8 cellular contexts compared by ENCODE assay signal in the genomic region with DNA sequence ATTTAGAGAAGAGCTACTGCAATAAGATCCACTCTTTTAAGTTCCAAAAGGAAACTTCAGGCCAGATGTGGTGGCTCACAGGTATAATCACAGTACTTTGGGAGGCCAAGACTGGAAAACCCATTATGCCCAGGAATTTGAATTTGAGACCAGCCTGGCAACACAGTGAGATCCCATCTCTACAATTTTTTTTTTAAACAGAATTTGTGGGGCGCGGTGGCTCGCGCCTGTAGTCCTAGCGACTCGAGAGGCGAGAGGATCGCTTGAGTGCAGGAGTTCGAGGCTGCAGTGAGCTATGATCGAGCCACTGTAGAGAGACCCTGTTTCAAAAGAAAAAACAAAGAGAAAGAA. TPM values are rescaled to one million over a fixed set of nuclear protein-coding genes. Genes with fewer than 3 reads are reported as not detected.
DNase-seq lines count a peak whose midpoint lies in the region; ATAC-seq and TF ChIP-seq lines count a peak whose summit lies in the region.

No MANE protein-coding gene starts in this region.

- 2 to 4% methylated on average over 10 of the region's 10 CpGs for WGBS in lung, 2 donors

- H3K4me1 Mint-ChIP-seq in activated T-cell treated with anti-CD3 and anti-CD28 coated beads, Interleukin-2, amount 50 U/mL, for 4 hours (ENCODE audit: low read depth) = peaks cover 25% of the 10 kb centered on the region

- H3K36me3 ChIP-seq in lung (ENCODE audit: control insufficient read depth in 2 of 2, insufficient read depth in 2 of 2, low read length in 2 of 2) (no peaks in the 10 kb centered on the region), upper lobe of right lung (no peaks in the 10 kb centered on the region)

- DNase-seq in activated T-cell treated with anti-CD3 and anti-CD28 coated beads, Interleukin-2, amount 50 U/mL, for 4 hours = no peak
- DNase-seq in activated T-cell treated with anti-CD3 and anti-CD28 coated beads for 4 hours = no peak
- no peak for DNase-seq in astrocyte of the spinal cord (ENCODE audit: low read depth, low spot score)
- no peak for DNase-seq in lung (ENCODE audit: low spot score)
- no peak for DNase-seq in upper lobe of right lung
- DNase-seq in NCI-H226 = no peak
- DNase-seq in NCI-H146 (lab: John Stamatoyannopoulos, UW) = no peak

- H3K27ac ChIP-seq in lung (ENCODE audit: low read depth in 1 of 2, low read length in 1 of 2) (no peak overlapping the region), upper lobe of right lung (peak overlapping the region; percentile 89)

- H3K27me3 Mint-ChIP-seq in activated T-cell treated with anti-CD3 and anti-CD28 coated beads, Interleukin-2, amount 50 U/mL, for 4 hours (ENCODE audit: low read depth) = no peaks in the 10 kb centered on the region

- H3K27me3 ChIP-seq in lung (ENCODE audit: control insufficient read depth, insufficient read depth) (no peaks in the 10 kb centered on the region), upper lobe of right lung (no peaks in the 10 kb centered on the region)

- peak; percentile 20 to 24 for ATAC-seq in activated T-cell treated with anti-CD3 and anti-CD28 coated beads, Interleukin-2, amount 50 U/mL, for 4 hours
- ATAC-seq in lung (ENCODE audit: insufficient read depth, low FRiP score) = no peak
- ATAC-seq in upper lobe of right lung = no peak
- no peak for ATAC-seq in HG03354 (IDR thresholded peaks at IDR 0.05; ENCODE audit: poor library complexity, severe bottlenecking, unreplicated experiment)

- H3K4me1 ChIP-seq in lung (ENCODE audit: control insufficient read depth in 2 of 2, insufficient read depth in 2 of 2, low read length in 2 of 2) (peaks cover 3% of the 10 kb centered on the region in 2 donors), upper lobe of right lung (peaks cover 23% of the 10 kb centered on the region)

- H3K9me3 ChIP-seq in lung (ENCODE audit: control insufficient read depth in 2 of 2, insufficient read depth in 1 of 2, low read length in 1 of 2) (no peaks in the 10 kb centered on the region), upper lobe of right lung (no peaks in the 10 kb centered on the region)

- H3K4me3 ChIP-seq in astrocyte of the spinal cord (ENCODE audit: low read depth, low read length) (peak overlapping the region; percentile 94), lung (peak overlapping the region; percentile 87), upper lobe of right lung (peak overlapping the region; percentile 98)

- no peak for TF ChIP-seq CTCF in astrocyte of the spinal cord (IDR thresholded peaks at IDR 0.05; ENCODE audit: low read depth, low read length)
- TF ChIP-seq CTCF in lung (IDR thresholded peaks at IDR 0.05; ENCODE audit: control extremely low read depth, extremely low read depth) = no peak
- TF ChIP-seq CTCF in upper lobe of right lung (IDR thresholded peaks at IDR 0.05) = no peak

- H3K4me3 Mint-ChIP-seq in activated T-cell treated with anti-CD3 and anti-CD28 coated beads, Interleukin-2, amount 50 U/mL, for 4 hours = peak overlapping the region; percentile 93

- H3K36me3 Mint-ChIP-seq in activated T-cell treated with anti-CD3 and anti-CD28 coated beads, Interleukin-2, amount 50 U/mL, for 4 hours (ENCODE audit: insufficient read depth) = peaks cover 4% of the 10 kb centered on the region

- H3K9me3 Mint-ChIP-seq in activated T-cell treated with anti-CD3 and anti-CD28 coated beads, Interleukin-2, amount 50 U/mL, for 4 hours = no peaks in the 10 kb centered on the region

- intact Hi-C loops in upper lobe of right lung (cut with DNase I) = no loop called here

- in situ Hi-C loops in astrocyte of the spinal cord (cut with HindIII; ENCODE audit: low sequenced_read_pairs) = no loop called here

RNA-seq across cellular contexts. Expression of a gene that starts 0.8 kb away (rescaled TPM):
- total RNA-seq in activated T-cell treated with anti-CD3 and anti-CD28 coated beads, Interleukin-2, amount 50 U/mL, for 4 hours = 10 to 100 TPM; 18.5 to 21.8 (median 20.0) TPM
- total RNA-seq in lung (10 to 100 TPM; 24.1 to 34.0 TPM), upper lobe of right lung (21.2 TPM)
- 10 to 100 TPM; 14.9 to 16.0 TPM for polyA plus RNA-seq in lung

RNA-seq across cellular contexts. Expression of a gene that starts 58.1 kb away (rescaled TPM):
- total RNA-seq in activated T-cell treated with anti-CD3 and anti-CD28 coated beads, Interleukin-2, amount 50 U/mL, for 4 hours = 10 to 100 TPM; 66.0 to 82.9 (median 70.0) TPM
- total RNA-seq in lung (100 to 1,000 TPM in 1 of 2 donors, 10 to 100 TPM in 1; 88.5 to 118 TPM), upper lobe of right lung (161 TPM)
- 10 to 100 TPM; 29.4 to 39.3 TPM for polyA plus RNA-seq in lung

Comparison
In these comparisons a context has a peak if more than half of its experiments do, and no peak if none do; other contexts are left out.
1. ATAC-seq: peak in activated T-cell treated with anti-CD3 and anti-CD28 coated beads, Interleukin-2, amount 50 U/mL, for 4 hours (2 of 2); none in lung (single experiment), upper lobe of right lung (single experiment) and HG03354 (single experiment).
2. Peak in every context shown above with its lines, with median percentiles within 50 percentile points of each other: H3K4me3 ChIP-seq.